In genomic region chr2:84875213-84875560, GRCh38 we compare ENCODE assay signal across 1 cellular context.
TF ChIP-seq lines count a peak whose summit lies in the region.

No MANE protein-coding gene starts in this region.

TF ChIP-seq in HEK293T, 16 proteins besides CTCF, POLR2A, EP300 and RAD21 (continued from another document):
- TF ChIP-seq CTBP1 (IDR thresholded peaks at IDR 0.05; ENCODE audit: borderline replicate concordance) (no peak), BHLHE40 (IDR thresholded peaks at IDR 0.05; ENCODE audit: borderline replicate concordance) (no peak), ZNF384 (IDR thresholded peaks at IDR 0.05) (no peak), TARDBP (IDR thresholded peaks at IDR 0.05) (no peak)
TF ChIP-seq in HEK293T: peak in this region for 0.
